ENCODE assay signal across 9 cellular contexts in the genomic region with DNA sequence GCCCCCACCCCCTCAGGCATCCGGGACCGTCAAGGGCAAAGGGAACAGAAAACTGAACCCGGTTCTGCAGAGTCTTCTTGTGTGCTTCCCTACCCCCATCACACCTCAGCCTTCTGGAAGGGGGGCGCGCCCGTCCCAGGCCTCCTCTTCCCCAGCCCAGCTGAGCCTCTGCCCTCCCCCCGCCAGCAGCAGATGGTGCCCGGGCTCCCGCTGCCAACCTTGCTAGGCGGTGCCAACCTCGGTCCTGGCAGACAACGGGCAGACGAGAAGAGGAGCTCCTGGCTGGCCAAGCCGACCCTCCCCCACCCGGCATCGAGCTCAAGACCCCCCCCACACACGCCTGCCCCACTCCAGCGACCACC. TPM values are rescaled to one million over a fixed set of nuclear protein-coding genes. Genes with fewer than 3 reads are reported as not detected.
A peak's percentile ranks its signal among the peaks of the same experiment; 100 is the strongest.
DNase-seq lines count a peak whose midpoint lies in the region; ATAC-seq and TF ChIP-seq lines count a peak whose summit lies in the region.
"Had no signal": no experiment of that assay in that cellular context is flagged by ENCODE, and none has a peak within 500 bp of the region (broad histone marks: within the 10 kb centered on the region; RNA-seq: fewer than 3 reads in every experiment).

No MANE protein-coding gene starts in this region.

- no peaks in the 10 kb centered on the region for H3K9me3 ChIP-seq in endocrine pancreas (ENCODE audit: control insufficient read depth, low read length)
- no peaks in the 10 kb centered on the region for H3K9me3 ChIP-seq in prostate gland
- H3K9me3 ChIP-seq: left lung had no signal

- H3K36me3 ChIP-seq in H7 (replicated peaks; ENCODE audit: control insufficient read depth, insufficient read depth, low read length) (no peaks in the 10 kb centered on the region), endocrine pancreas (ENCODE audit: control insufficient read depth, insufficient read depth, low read length) (no peaks in the 10 kb centered on the region), prostate gland (no peaks in the 10 kb centered on the region)
- H3K36me3 ChIP-seq: left lung had no signal

- H3K27ac Mint-ChIP-seq in activated CD8-positive, alpha-beta T cell treated with anti-CD3 and anti-CD28 coated beads, Interleukin-2, amount 10 ng/mL, durations not matched to agents 7 days and 5 days, result no peak overlapping the region

- POLR2A ChIA-PET in activated CD8-positive, alpha-beta T cell treated with anti-CD3 and anti-CD28 coated beads, Interleukin-2, amount 10 ng/mL, durations not matched to agents 7 days and 5 days (lab: Charles Lee), result interaction anchor here (0.9 to 3.4 kb wide), 3 partner anchors 13 to 132 kb away, joined by 3 to 11 read pairs (median 5); a partner anchor contains a TSS

- intact Hi-C loops in prostate gland (cut with DNase I), result no loop called here

- no peak overlapping the region for H3K4me3 Mint-ChIP-seq in activated CD8-positive, alpha-beta T cell treated with anti-CD3 and anti-CD28 coated beads, Interleukin-2, amount 10 ng/mL, durations not matched to agents 7 days and 5 days

- CTCF ChIA-PET in activated CD8-positive, alpha-beta T cell treated with anti-CD3 and anti-CD28 coated beads, Interleukin-2, amount 10 ng/mL, durations not matched to agents 7 days and 5 days (lab: Charles Lee), result interaction anchor here (0.7 to 12.3 kb wide), 33 partner anchors 10 to 608 kb away, joined by 3 to 389 read pairs (median 5); a partner anchor contains a TSS

- H3K27me3 Mint-ChIP-seq in activated CD8-positive, alpha-beta T cell treated with anti-CD3 and anti-CD28 coated beads, Interleukin-2, amount 10 ng/mL, durations not matched to agents 7 days and 5 days (ENCODE audit: low read depth), result peaks cover 36% of the 10 kb centered on the region

- peak overlapping the region; percentile 54 for H3K4me3 ChIP-seq in H7 (ENCODE audit: insufficient read depth, low read depth, low read length)
- no peak overlapping the region for H3K4me3 ChIP-seq in endocrine pancreas (ENCODE audit: control insufficient read depth, insufficient read depth, low read length)
- peak overlapping the region; percentile 18 to 24 for H3K4me3 ChIP-seq in prostate gland

- H3K4me1 ChIP-seq in endocrine pancreas (ENCODE audit: control insufficient read depth, insufficient read depth, low read length), result no peaks in the 10 kb centered on the region
- H3K4me1 ChIP-seq in prostate gland (replicated peaks), result peaks cover 30% of the 10 kb centered on the region

- peak overlapping the region; percentile 49 for H3K9ac ChIP-seq in endocrine pancreas (ENCODE audit: control insufficient read depth, insufficient read depth, low read length)

- H3K27ac ChIP-seq in prostate gland, result no peak overlapping the region
- H3K27ac ChIP-seq: left lung had no signal

- DNase-seq in H7 (no peak), NCI-H446 (lab: John Stamatoyannopoulos, UW) (peak; percentile 62 to 82), prostate gland (ENCODE audit: low spot score) (peak; percentile 58), globus pallidus (ENCODE audit: low spot score) (no peak)
- DNase-seq in activated CD8-positive, alpha-beta T cell treated with anti-CD3 and anti-CD28 coated beads, Interleukin-2, amount 10 ng/mL, durations not matched to agents 7 days and 5 days, result no peak

- peaks cover 60% of the 10 kb centered on the region for H3K27me3 ChIP-seq in H7 (ENCODE audit: control insufficient read depth, insufficient read depth, low read length)
- no peaks in the 10 kb centered on the region for H3K27me3 ChIP-seq in endocrine pancreas (ENCODE audit: control insufficient read depth, insufficient read depth, low read length)
- no peaks in the 10 kb centered on the region for H3K27me3 ChIP-seq in prostate gland (replicated peaks; ENCODE audit: insufficient read depth)

- TF ChIP-seq POLR2A in prostate gland (IDR thresholded peaks at IDR 0.05), result no peak

- peaks cover 2% of the 10 kb centered on the region for H3K36me3 Mint-ChIP-seq in activated CD8-positive, alpha-beta T cell treated with anti-CD3 and anti-CD28 coated beads, Interleukin-2, amount 10 ng/mL, durations not matched to agents 7 days and 5 days (ENCODE audit: low read depth)

- under 1% methylated on average over 18 of the region's 18 CpGs for WGBS in prostate gland

- peaks cover 65% of the 10 kb centered on the region for H3K4me1 Mint-ChIP-seq in activated CD8-positive, alpha-beta T cell treated with anti-CD3 and anti-CD28 coated beads, Interleukin-2, amount 10 ng/mL, durations not matched to agents 7 days and 5 days (ENCODE audit: low read depth)

- H3K9me3 Mint-ChIP-seq in activated CD8-positive, alpha-beta T cell treated with anti-CD3 and anti-CD28 coated beads, Interleukin-2, amount 10 ng/mL, durations not matched to agents 7 days and 5 days (ENCODE audit: insufficient read depth), result no peaks in the 10 kb centered on the region

- no peak for TF ChIP-seq CTCF in prostate gland (IDR thresholded peaks at IDR 0.05)

- ATAC-seq in GM18909 (IDR thresholded peaks at IDR 0.05; ENCODE audit: poor library complexity, unreplicated experiment) (no peak), GM21723 (IDR thresholded peaks at IDR 0.05; ENCODE audit: unreplicated experiment) (no peak)
- ATAC-seq in activated CD8-positive, alpha-beta T cell treated with anti-CD3 and anti-CD28 coated beads, Interleukin-2, amount 10 ng/mL, durations not matched to agents 7 days and 5 days, result no peak

RNA-seq across cellular contexts. Expression of a gene that starts 8.7 kb away (rescaled TPM):
- total RNA-seq in H7 (2014; rRNA removed; shearing (Covaris generic)), result 0.90 and 1.6 TPM in 2 replicates
- 10 to 100 TPM in 1 of 2 donors, 1 to 10 TPM in 1; 4.8 to 20.9 TPM for total RNA-seq in prostate gland
- total RNA-seq in activated CD8-positive, alpha-beta T cell treated with anti-CD3 and anti-CD28 coated beads, Interleukin-2, amount 10 ng/mL, durations not matched to agents 7 days and 5 days, result 1 to 10 TPM; 7.5 to 9.9 TPM

RNA-seq across cellular contexts. Expression of a gene that starts 12.8 kb away (rescaled TPM):
- total RNA-seq in H7 (2014; rRNA removed; shearing (Covaris generic)), result 355 and 399 TPM in 2 replicates
- 10 to 100 TPM; 49.6 to 51.4 TPM for total RNA-seq in prostate gland
- 100 to 1,000 TPM; 194 to 208 TPM for total RNA-seq in activated CD8-positive, alpha-beta T cell treated with anti-CD3 and anti-CD28 coated beads, Interleukin-2, amount 10 ng/mL, durations not matched to agents 7 days and 5 days

RNA-seq across cellular contexts. Expression of a gene that starts 25.7 kb away (rescaled TPM):
- 0.74 and 2.2 TPM in 2 replicates for total RNA-seq in H7 (2014; rRNA removed; shearing (Covaris generic))
- 10 to 100 TPM; 10.2 to 18.1 TPM for total RNA-seq in prostate gland
- under 1 TPM; 0.39 to 0.40 TPM for total RNA-seq in activated CD8-positive, alpha-beta T cell treated with anti-CD3 and anti-CD28 coated beads, Interleukin-2, amount 10 ng/mL, durations not matched to agents 7 days and 5 days

Comparison
In these comparisons a context has a peak if more than half of its experiments do, and no peak if none do; other contexts are left out.
1. DNase-seq: peak in NCI-H446 (2 of 2) and prostate gland (single experiment); none in H7 (single experiment), globus pallidus (single experiment) and activated CD8-positive, alpha-beta T cell treated with anti-CD3 and anti-CD28 coated beads, Interleukin-2, amount 10 ng/mL, durations not matched to agents 7 days and 5 days (single experiment).